In the genomic region with DNA sequence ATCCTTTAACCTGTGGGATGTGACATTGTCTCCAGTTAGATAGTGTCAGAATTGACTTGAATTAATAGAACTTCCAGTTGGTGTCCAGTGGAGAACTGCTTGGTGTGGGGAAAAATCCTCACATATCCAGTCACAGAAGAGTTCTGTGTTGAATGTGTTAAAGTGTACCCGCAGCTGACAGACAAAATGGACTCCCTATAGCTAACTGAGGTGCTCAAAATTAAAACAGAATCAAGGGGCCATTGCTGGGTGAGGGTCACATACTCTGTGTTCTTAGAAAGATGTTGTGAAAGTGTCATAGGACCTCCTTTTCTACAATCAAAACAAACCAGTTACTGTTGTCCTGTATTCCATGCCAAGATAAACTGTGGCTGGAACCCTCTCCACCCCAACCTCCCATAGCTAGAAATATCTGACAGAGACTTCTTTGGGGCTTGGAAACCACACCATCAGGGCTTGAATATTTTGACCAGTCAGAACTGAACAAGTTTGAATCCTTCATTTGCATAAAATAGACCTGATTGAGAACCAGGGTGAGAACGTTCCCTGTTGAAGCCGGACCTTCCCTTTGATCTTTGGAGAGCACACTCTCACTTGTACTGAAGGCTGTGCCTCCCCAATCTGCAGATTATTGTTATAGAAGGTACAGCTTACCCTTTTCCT, we compare ENCODE assay signal across 19 cellular contexts.
A peak's percentile ranks its signal among the peaks of the same experiment; 100 is the strongest.
DNase-seq lines count a peak whose midpoint lies in the region; ATAC-seq and TF ChIP-seq lines count a peak whose summit lies in the region.
"Had no signal": no experiment of that assay in that cellular context is flagged by ENCODE, and none has a peak within 500 bp of the region (broad histone marks: within the 10 kb centered on the region; RNA-seq: fewer than 3 reads in every experiment).

No MANE protein-coding gene starts in this region.

- H3K4ac ChIP-seq in mesendoderm (ENCODE audit: low read depth, low read length) = no peak overlapping the region

- intact Hi-C loops in cardiac septum (cut with DNase I) = no loop called here

- WGBS in mesendoderm (ENCODE audit: extremely low coverage, insufficient coverage, low lambda C conversion rate) = no CpG with 5 or more reads among the region's 3 CpGs

- H3K36me3 ChIP-seq in mesendoderm (ENCODE audit: control insufficient read depth, insufficient read depth, low read length) = no peaks in the 10 kb centered on the region
- H3K36me3 ChIP-seq: HAP-1, tibial artery had no signal

- H3K4me2 ChIP-seq in mesendoderm (ENCODE audit: low read length) = no peak overlapping the region

- H2AK5ac ChIP-seq in mesendoderm (ENCODE audit: low read length) = no peak overlapping the region

- H3K27ac ChIP-seq in mesendoderm (ENCODE audit: low read depth, low read length) = no peak overlapping the region
- H3K27ac ChIP-seq: tibial artery had no signal

- H3K56ac ChIP-seq in mesendoderm (ENCODE audit: low read length) = peak overlapping the region; percentile 2

- H4K8ac ChIP-seq in mesendoderm (ENCODE audit: low read depth, low read length) = no peak overlapping the region

- no peaks in the 10 kb centered on the region for H3K79me1 ChIP-seq in mesendoderm (ENCODE audit: low read length)

- H2BK5ac ChIP-seq in mesendoderm (ENCODE audit: low read length) = peak overlapping the region; percentile 20

- no peak for TF ChIP-seq CTCF in foreskin fibroblast (IDR thresholded peaks at IDR 0.05; ENCODE audit: low read depth, low read length)

- H3K4me1 ChIP-seq in mesendoderm (ENCODE audit: control insufficient read depth, low read depth, low read length) = peaks cover 15% of the 10 kb centered on the region

- no peak overlapping the region for H2BK120ac ChIP-seq in mesendoderm (ENCODE audit: low read depth, low read length)

- no peaks in the 10 kb centered on the region for H3K27me3 ChIP-seq in mesendoderm (ENCODE audit: insufficient read depth, low read length, poor library complexity)
- H3K27me3 ChIP-seq: tibial artery had no signal

- no peak overlapping the region for H2BK15ac ChIP-seq in mesendoderm (replicated peaks; ENCODE audit: low read depth)

- peak; percentile 29 for ATAC-seq in GM18858 (IDR thresholded peaks at IDR 0.05; ENCODE audit: unreplicated experiment)
- peak; percentile 44 for ATAC-seq in GM21529 (IDR thresholded peaks at IDR 0.05; ENCODE audit: unreplicated experiment)
- ATAC-seq in HG03378 (IDR thresholded peaks at IDR 0.05; ENCODE audit: unreplicated experiment) = peak; percentile 53

- peak overlapping the region; percentile 15 for H3K18ac ChIP-seq in mesendoderm (ENCODE audit: low read length)

- H3K9ac ChIP-seq in mesendoderm (ENCODE audit: low read length) = no peak overlapping the region

- H3K23ac ChIP-seq in mesendoderm (ENCODE audit: low read length) = no peak overlapping the region

- H3K4me3 ChIP-seq in mesendoderm (ENCODE audit: low read length) = no peak overlapping the region
- no peak overlapping the region for H3K4me3 ChIP-seq in foreskin fibroblast (ENCODE audit: low read depth in 1 of 2, low read length in 2 of 2)
- H3K4me3 ChIP-seq: HAP-1, tibial artery had no signal

- no peaks in the 10 kb centered on the region for H3K79me2 ChIP-seq in mesendoderm (ENCODE audit: control insufficient read depth, insufficient read depth, low read length)

- no peak for DNase-seq in mesendoderm
- DNase-seq in foreskin fibroblast = no peak
- DNase-seq in cardiac septum (ENCODE audit: low spot score) = no peak
- no peak for DNase-seq in cortex of kidney (lab: John Stamatoyannopoulos, UW)
- DNase-seq in NCI-H524 (lab: John Stamatoyannopoulos, UW) = no peak
- DNase-seq: activated CD4-positive, CD25-positive, alpha-beta regulatory T cell treated with anti-CD3 and anti-CD28 coated beads, Interleukin-2, amount 50 U/mL, for 72 hours; cerebellar nuclear complex; endodermal cell; hippocampal formation; kidney; nucleus accumbens; SHP77; stimulated activated CD4-positive, alpha-beta T cell treated with anti-CD3 and anti-CD28 coated beads, Interleukin-4, amount 100 ng/mL, for 24 hours; T-helper 2 cell; tibial artery had no signal

- no peak overlapping the region for H4K5ac ChIP-seq in mesendoderm (ENCODE audit: low read length)
